1 cellular context compared by ENCODE assay signal in genomic region chr1:52551476-52552235, GRCh38.
TF ChIP-seq lines count a peak whose summit lies in the region.

No MANE protein-coding gene starts in this region.

TF ChIP-seq in HepG2, 621 proteins besides CTCF, POLR2A, EP300 and RAD21 (continued from another document):
- no peak for TF ChIP-seq ZMYM3 (CRISPR knock-in tag; IDR thresholded peaks at IDR 0.05)
- no peak for TF ChIP-seq ZFAT (CRISPR knock-in tag; conservative IDR thresholded peaks at IDR 0.05)
- TF ChIP-seq PHF21A (CRISPR knock-in tag; IDR thresholded peaks at IDR 0.05): no peak
- peak; percentile 55; the same call in 1 of the 2 replicates for TF ChIP-seq ZNF646 (CRISPR knock-in tag; IDR thresholded peaks at IDR 0.05)
- 0 out of 2 replicates have a peak, but pooled peaks have one; percentile 2 for TF ChIP-seq KLF6 (CRISPR knock-in tag; IDR thresholded peaks at IDR 0.05)
- TF ChIP-seq SSRP1 (CRISPR knock-in tag; IDR thresholded peaks at IDR 0.05): 0 out of 2 replicates have a peak, but pooled peaks have one; percentile 30
- TF ChIP-seq SNAPC2 (CRISPR knock-in tag; IDR thresholded peaks at IDR 0.05): no peak
- no peak for TF ChIP-seq AGO1 (IDR thresholded peaks at IDR 0.05; ENCODE audit: low read depth, low read length, poor library complexity, severe bottlenecking)
- TF ChIP-seq HBP1 (CRISPR knock-in tag; IDR thresholded peaks at IDR 0.05; ENCODE audit: low read depth): no peak
- TF ChIP-seq ZBTB38 (CRISPR knock-in tag; IDR thresholded peaks at IDR 0.05): no peak
- 0 out of 2 replicates have a peak, but pooled peaks have one; percentile 14 for TF ChIP-seq KLF9 (CRISPR knock-in tag; IDR thresholded peaks at IDR 0.05; ENCODE audit: low read depth)
- no peak for TF ChIP-seq GMEB2 (CRISPR knock-in tag; IDR thresholded peaks at IDR 0.05; ENCODE audit: low read depth)
- TF ChIP-seq KDM5A (IDR thresholded peaks at IDR 0.05; ENCODE audit: borderline replicate concordance, low read length): peak; percentile 12; the same call in 1 of the 2 replicates
- no peak for TF ChIP-seq HNF4G (IDR thresholded peaks at IDR 0.05; ENCODE audit: borderline replicate concordance, low read depth, low read length)
- no peak for TF ChIP-seq HNF4G (CRISPR knock-in tag; IDR thresholded peaks at IDR 0.05; ENCODE audit: borderline replicate concordance, low read depth)
- TF ChIP-seq ZNF350 (CRISPR knock-in tag; IDR thresholded peaks at IDR 0.05; ENCODE audit: borderline replicate concordance, low read depth): no peak
- TF ChIP-seq ZNF546 (CRISPR knock-in tag; conservative IDR thresholded peaks at IDR 0.05): no peak
- no peak for TF ChIP-seq CREB1 (IDR thresholded peaks at IDR 0.05)
- peak; percentile 22; the same call in 1 of the 2 replicates for TF ChIP-seq CREB1 (CRISPR knock-in tag; IDR thresholded peaks at IDR 0.05)
